In the genomic region with DNA sequence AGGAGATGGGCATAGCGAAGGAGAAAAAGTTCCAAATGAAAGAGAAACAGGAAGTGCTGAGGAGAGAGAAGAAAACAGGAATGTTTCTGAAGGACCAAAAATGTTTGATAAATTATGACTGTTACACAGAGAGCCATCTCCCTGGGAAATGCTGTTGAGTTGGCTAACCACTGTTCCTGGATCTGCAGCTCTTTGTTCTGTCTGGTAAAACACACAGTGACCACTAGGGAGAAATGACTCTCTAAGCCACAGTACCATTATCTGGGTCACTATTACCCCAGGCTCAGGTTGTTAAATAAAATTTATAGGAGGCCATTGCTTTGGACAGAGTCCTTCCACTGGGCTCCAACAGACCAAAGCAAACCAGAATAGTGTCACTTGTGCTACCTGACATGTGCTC, we compare ENCODE assay signal across 1 cellular context.
TF ChIP-seq lines count a peak whose summit lies in the region.

No MANE protein-coding gene starts in this region.

TF ChIP-seq in A549, 52 proteins besides CTCF, POLR2A, EP300 and RAD21 (continued from another document):
- TF ChIP-seq, protein P1, sequence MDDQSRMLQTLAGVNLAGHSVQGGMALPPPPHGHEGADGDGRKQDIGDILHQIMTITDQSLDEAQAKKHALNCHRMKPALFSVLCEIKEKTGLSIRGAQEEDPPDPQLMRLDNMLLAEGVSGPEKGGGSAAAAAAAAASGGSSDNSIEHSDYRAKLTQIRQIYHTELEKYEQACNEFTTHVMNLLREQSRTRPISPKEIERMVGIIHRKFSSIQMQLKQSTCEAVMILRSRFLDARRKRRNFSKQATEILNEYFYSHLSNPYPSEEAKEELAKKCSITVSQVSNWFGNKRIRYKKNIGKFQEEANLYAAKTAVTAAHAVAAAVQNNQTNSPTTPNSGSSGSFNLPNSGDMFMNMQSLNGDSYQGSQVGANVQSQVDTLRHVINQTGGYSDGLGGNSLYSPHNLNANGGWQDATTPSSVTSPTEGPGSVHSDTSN (IDR thresholded peaks at IDR 0.05), result no peak
- TF ChIP-seq TP53 (CRISPR knock-in tag; IDR thresholded peaks at IDR 0.05) (no peak), GATA3 (IDR thresholded peaks at IDR 0.05; ENCODE audit: borderline replicate concordance) (no peak), RNF2 (IDR thresholded peaks at IDR 0.05; ENCODE audit: borderline replicate concordance, low read depth) (no peak), JUN (IDR thresholded peaks at IDR 0.05) (no peak)
- TF ChIP-seq, protein P2, sequence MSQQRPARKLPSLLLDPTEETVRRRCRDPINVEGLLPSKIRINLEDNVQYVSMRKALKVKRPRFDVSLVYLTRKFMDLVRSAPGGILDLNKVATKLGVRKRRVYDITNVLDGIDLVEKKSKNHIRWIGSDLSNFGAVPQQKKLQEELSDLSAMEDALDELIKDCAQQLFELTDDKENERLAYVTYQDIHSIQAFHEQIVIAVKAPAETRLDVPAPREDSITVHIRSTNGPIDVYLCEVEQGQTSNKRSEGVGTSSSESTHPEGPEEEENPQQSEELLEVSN (IDR thresholded peaks at IDR 0.05; ENCODE audit: borderline replicate concordance, low read depth), result no peak
- TF ChIP-seq, protein P3, sequence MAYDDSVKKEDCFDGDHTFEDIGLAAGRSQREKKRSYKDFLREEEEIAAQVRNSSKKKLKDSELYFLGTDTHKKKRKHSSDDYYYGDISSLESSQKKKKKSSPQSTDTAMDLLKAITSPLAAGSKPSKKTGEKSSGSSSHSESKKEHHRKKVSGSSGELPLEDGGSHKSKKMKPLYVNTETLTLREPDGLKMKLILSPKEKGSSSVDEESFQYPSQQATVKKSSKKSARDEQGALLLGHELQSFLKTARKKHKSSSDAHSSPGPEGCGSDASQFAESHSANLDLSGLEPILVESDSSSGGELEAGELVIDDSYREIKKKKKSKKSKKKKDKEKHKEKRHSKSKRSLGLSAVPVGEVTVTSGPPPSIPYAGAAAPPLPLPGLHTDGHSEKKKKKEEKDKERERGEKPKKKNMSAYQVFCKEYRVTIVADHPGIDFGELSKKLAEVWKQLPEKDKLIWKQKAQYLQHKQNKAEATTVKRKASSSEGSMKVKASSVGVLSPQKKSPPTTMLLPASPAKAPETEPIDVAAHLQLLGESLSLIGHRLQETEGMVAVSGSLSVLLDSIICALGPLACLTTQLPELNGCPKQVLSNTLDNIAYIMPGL (CRISPR knock-in tag; IDR thresholded peaks at IDR 0.05; ENCODE audit: borderline replicate concordance), result no peak
